8 cellular contexts compared by ENCODE assay signal in genomic region chr14:61461808-61462275, GRCh38.
DNase-seq lines count a peak whose midpoint lies in the region; ATAC-seq, FAIRE-seq and TF ChIP-seq lines count a peak whose summit lies in the region.

No MANE protein-coding gene starts in this region.

- no TSS peak for BruUV-seq in K562 (replicated peaks; lab: Mats Ljungman, UMichigan)

- H3K36me3 ChIP-seq in OCI-LY1 (ENCODE audit: insufficient read depth, low read length) (no peaks in the 10 kb centered on the region), K562 (ENCODE audit: control insufficient read depth, insufficient read depth, low read length) (no peaks in the 10 kb centered on the region)

- H3K4me1 Mint-ChIP-seq in immature natural killer cell: peaks cover 62 to 94% of the 10 kb centered on the region in 2 donors
- peaks cover 71% of the 10 kb centered on the region for H3K4me1 Mint-ChIP-seq in stimulated activated effector memory CD8-positive, alpha-beta T cell treated with anti-CD3 and anti-CD28 coated beads, Interleukin-12 subunit alpha, Interleukin-12 subunit beta, amount 100 ng/mL, for 72 hours

- no peaks in the 10 kb centered on the region for H3K79me2 ChIP-seq in OCI-LY1 (ENCODE audit: insufficient read depth, low read length)
- H3K79me2 ChIP-seq in K562 (ENCODE audit: control insufficient read depth, insufficient read depth, low read length): no peaks in the 10 kb centered on the region

- CTCF ChIA-PET in K562 (lab: Yijun Ruan, JAX; ENCODE audit: low intra/inter-chr PET ratio): interaction anchor here (0.9 to 3.2 kb wide), 4 partner anchors 9 to 376 kb away, joined by 3 to 22 read pairs (median 8); no protein-coding TSS in a partner anchor

- FAIRE-seq in K562 (lab: Jason Lieb, UNC): peak; percentile 74

- WGBS in K562 (ENCODE audit: insufficient coverage, low coverage, missing lambda C conversion rate): 34% methylated on average over 7 of the region's 7 CpGs

- peak overlapping the region; percentile 58 for H3K4me2 ChIP-seq in OCI-LY1 (ENCODE audit: low read length)
- no peak overlapping the region for H3K4me2 ChIP-seq in K562 (ENCODE audit: insufficient read depth, low read length)

- H2AFZ ChIP-seq in OCI-LY1 (ENCODE audit: low read length): no peak overlapping the region
- no peak overlapping the region for H2AFZ ChIP-seq in K562 (ENCODE audit: low read depth, low read length)

- H3K4me1 ChIP-seq in OCI-LY1 (ENCODE audit: insufficient read depth, low read length, severe bottlenecking) (peaks cover 40% of the 10 kb centered on the region), K562 (replicated peaks in 1 of 2; ENCODE audit: control insufficient read depth in 2 of 2, insufficient read depth in 2 of 2, low read length in 2 of 2) (peaks cover 4 to 19% of the 10 kb centered on the region in 2 experiments; a peak in 4 of 5 replicates)

- DNase-seq in DMS53 treated with DMSO at 0.1 percent for 48 hours (lab: John Stamatoyannopoulos, UW; ENCODE audit: unreplicated experiment): peak; percentile 28
- DNase-seq in Jurkat, Clone E6-1 (ENCODE audit: low read depth, low spot score): peak; percentile 81
- DNase-seq in K562 (ENCODE audit: extremely low read depth in 1 of 4, low spot score in 3 of 4): peak; percentile 43 to 60 (median 54)
- DNase-seq in immature natural killer cell: peak; percentile 61 to 66 (median 63)
- DNase-seq in stimulated activated effector memory CD8-positive, alpha-beta T cell treated with anti-CD3 and anti-CD28 coated beads, Interleukin-12 subunit alpha, Interleukin-12 subunit beta, amount 100 ng/mL, for 72 hours (ENCODE audit: low spot score in 2 of 2): no peak

- H3K9ac ChIP-seq in OCI-LY1 (ENCODE audit: low read length) (peak overlapping the region; percentile 47), K562 (ENCODE audit: insufficient read depth in 1 of 2, low read depth in 2 of 2, low read length in 2 of 2) (no peak overlapping the region)

- H3K9me1 ChIP-seq in K562 (ENCODE audit: control insufficient read depth, insufficient read depth, low read length): no peaks in the 10 kb centered on the region

- H3K9me2 ChIP-seq in OCI-LY1 (ENCODE audit: low read depth, low read length): no peaks in the 10 kb centered on the region

- TF ChIP-seq CTCF in 22Rv1 (IDR thresholded peaks at IDR 0.05): peak; percentile 76
- peak; percentile 82 for TF ChIP-seq CTCF in OCI-LY1 (IDR thresholded peaks at IDR 0.05; ENCODE audit: low read length)
- TF ChIP-seq CTCF in K562 (IDR thresholded peaks at IDR 0.05 in 2 of 3, conservative IDR thresholded peaks at IDR 0.05 in 1 of 3; ENCODE audit: insufficient read depth in 2 of 3, low read depth in 1 of 3, low read length in 3 of 3): peak; percentile 47 to 65 (median 55); a peak in 5 of 6 replicates

- POLR2A ChIA-PET in K562 (lab: Yijun Ruan, JAX): no interaction called here

- H3K27me3 Mint-ChIP-seq in immature natural killer cell (ENCODE audit: low read depth in 3 of 3): peaks cover 8 to 53% (median 51%) of the 10 kb centered on the region in 3 donors

- H3F3A ChIP-seq in OCI-LY1 (ENCODE audit: insufficient read depth, low read length): no peaks in the 10 kb centered on the region

- TF ChIP-seq EP300 in K562 (IDR thresholded peaks at IDR 0.05; ENCODE audit: low read length): no peak

- H3K9me3 Mint-ChIP-seq in immature natural killer cell: peaks cover 0 to 2% (median 0%) of the 10 kb centered on the region in 6 donors
- peaks cover 2% of the 10 kb centered on the region for H3K9me3 Mint-ChIP-seq in stimulated activated effector memory CD8-positive, alpha-beta T cell treated with anti-CD3 and anti-CD28 coated beads, Interleukin-12 subunit alpha, Interleukin-12 subunit beta, amount 100 ng/mL, for 72 hours

- TF ChIP-seq POLR2A in K562 (conservative IDR thresholded peaks at IDR 0.05): no peak

- H4K20me1 ChIP-seq in OCI-LY1 (ENCODE audit: insufficient read depth, low read length) (no peaks in the 10 kb centered on the region), K562 (replicated peaks; ENCODE audit: control insufficient read depth, insufficient read depth, low read length) (no peaks in the 10 kb centered on the region; the same call in 1 of the 2 replicates)

- H3K9me3 ChIP-seq in OCI-LY1 (ENCODE audit: low read length) (no peaks in the 10 kb centered on the region), K562 (replicated peaks; ENCODE audit: control insufficient read depth, insufficient read depth, low read depth, low read length) (no peaks in the 10 kb centered on the region)

- H3K36me3 Mint-ChIP-seq in immature natural killer cell: peaks cover 46 to 72% (median 58%) of the 10 kb centered on the region in 3 donors
- peaks cover 100% of the 10 kb centered on the region for H3K36me3 Mint-ChIP-seq in stimulated activated effector memory CD8-positive, alpha-beta T cell treated with anti-CD3 and anti-CD28 coated beads, Interleukin-12 subunit alpha, Interleukin-12 subunit beta, amount 100 ng/mL, for 72 hours

- peak; percentile 78 to 81 for TF ChIP-seq RAD21 in K562 (CRISPR knock-in tag; conservative IDR thresholded peaks at IDR 0.05 in 1 of 2, IDR thresholded peaks at IDR 0.05 in 1 of 2)

- ATAC-seq in K562: peak; percentile 86
- peak; percentile 42 for ATAC-seq in stimulated activated effector memory CD8-positive, alpha-beta T cell treated with anti-CD3 and anti-CD28 coated beads, Interleukin-12 subunit alpha, Interleukin-12 subunit beta, amount 100 ng/mL, for 72 hours
- ATAC-seq in GM19324 (IDR thresholded peaks at IDR 0.05; ENCODE audit: low FRiP score, unreplicated experiment): no peak

- peak overlapping the region; percentile 16 to 56 (median 47) for H3K4me3 Mint-ChIP-seq in immature natural killer cell
- H3K4me3 Mint-ChIP-seq in stimulated activated effector memory CD8-positive, alpha-beta T cell treated with anti-CD3 and anti-CD28 coated beads, Interleukin-12 subunit alpha, Interleukin-12 subunit beta, amount 100 ng/mL, for 72 hours: no peak overlapping the region

- H3K27ac ChIP-seq in 22Rv1: no peak overlapping the region
- H3K27ac ChIP-seq in OCI-LY1 (ENCODE audit: low read depth, low read length, poor library complexity, severe bottlenecking): peak overlapping the region; percentile 83
- H3K27ac ChIP-seq in K562 (ENCODE audit: extremely low read depth, low read depth, low read length): no peak overlapping the region

- intact Hi-C loops in K562 (cut with micrococcal nuclease): loop anchor here (1.0 to 5.0 kb wide), 4 partner anchors 269 to 665 kb away; no protein-coding TSS in a partner anchor

- in situ Hi-C loops in K562 (cut with MboI): loop anchor here (10.0 kb wide), 1 partner anchor 273 kb away; no protein-coding TSS in a partner anchor

- peak overlapping the region in 5 of 6 donors; percentile 90 to 96 (median 91) for H3K27ac Mint-ChIP-seq in immature natural killer cell
- peak overlapping the region; percentile 87 for H3K27ac Mint-ChIP-seq in stimulated activated effector memory CD8-positive, alpha-beta T cell treated with anti-CD3 and anti-CD28 coated beads, Interleukin-12 subunit alpha, Interleukin-12 subunit beta, amount 100 ng/mL, for 72 hours

- H3K27me3 ChIP-seq in OCI-LY1 (ENCODE audit: insufficient read depth, low read length) (no peaks in the 10 kb centered on the region), K562 (ENCODE audit: control insufficient read depth in 2 of 2, insufficient read depth in 2 of 2, low read length in 2 of 2) (no peaks in the 10 kb centered on the region; a peak in 1 of 5 replicates)

- no peak overlapping the region for H3K4me3 ChIP-seq in Jurkat, Clone E6-1 (ENCODE audit: low read length)
- H3K4me3 ChIP-seq in OCI-LY1 (ENCODE audit: low read depth, low read length, poor library complexity, severe bottlenecking): peak overlapping the region; percentile 24
- no peak overlapping the region for H3K4me3 ChIP-seq in K562

TF ChIP-seq in K562, 482 proteins besides CTCF, POLR2A, EP300 and RAD21 (continues in another document):
- TF ChIP-seq MLLT1 (IDR thresholded peaks at IDR 0.05) (peak in 1 of 2 experiments; percentile 25; a peak in 1 of 4 replicates), ZBTB8A (IDR thresholded peaks at IDR 0.05; ENCODE audit: partially characterized antibody) (no peak), HEY1 (CRISPR knock-in tag; IDR thresholded peaks at IDR 0.05; ENCODE audit: borderline replicate concordance) (no peak), MIER1 (IDR thresholded peaks at IDR 0.05; ENCODE audit: low read depth) (no peak), THAP12 (CRISPR knock-in tag; IDR thresholded peaks at IDR 0.05) (no peak)

Comparison
In these comparisons a context has a peak if more than half of its experiments do, and no peak if none do; other contexts are left out.
1. DNase-seq: peak in DMS53 treated with DMSO at 0.1 percent for 48 hours (single experiment), Jurkat, Clone E6-1 (single experiment), K562 (4 of 4) and immature natural killer cell (3 of 3); none in stimulated activated effector memory CD8-positive, alpha-beta T cell treated with anti-CD3 and anti-CD28 coated beads, Interleukin-12 subunit alpha, Interleukin-12 subunit beta, amount 100 ng/mL, for 72 hours (0 of 2).
2. Peak in every context shown above with its lines, with median percentiles within 50 percentile points of each other: CTCF ChIP-seq.